In genomic region chr17:61862975-61863800, GRCh38 we compare ENCODE assay signal across 8 cellular contexts. TPM values are rescaled to one million over a fixed set of nuclear protein-coding genes. Genes with fewer than 3 reads are reported as not detected.
DNase-seq lines count a peak whose midpoint lies in the region; ATAC-seq, FAIRE-seq and TF ChIP-seq lines count a peak whose summit lies in the region.

Gene BRIP1 (minus strand): TSS chr17:61863528. CDS start chr17:61861539, 1,989 bp downstream.

- H3K36me3 ChIP-seq in WERI-Rb-1 (peaks cover 53% of the 10 kb centered on the region), bronchial epithelial cell (ENCODE audit: control insufficient read depth, insufficient read depth, low read length) (peaks cover 1% of the 10 kb centered on the region), spleen (peaks cover 0 to 23% (median 6%) of the 10 kb centered on the region in 6 donors)

- intact Hi-C loops in spleen (cut with DNase I; ENCODE audit: low total_unique reads), result no loop called here

- in situ Hi-C loops in GM18951 (cut with MboI; ENCODE audit: low sequenced_read_pairs, unreplicated experiment), result no loop called here

- no peak for FAIRE-seq in bronchial epithelial cell (lab: Jason Lieb, UNC)

- DNase-seq in AG08395 (ENCODE audit: low spot score), result peak; percentile 96
- DNase-seq in NCI-H2227 treated with DMSO at 0.1 percent for 48 hours (lab: John Stamatoyannopoulos, UW), result peak; percentile 93
- peak; percentile 99 for DNase-seq in WERI-Rb-1
- DNase-seq in bronchial epithelial cell (ENCODE audit: low read depth), result peak; percentile 90
- DNase-seq in inferior parietal cortex (ENCODE audit: extremely low spot score), result peak; percentile 87
- DNase-seq in spleen, result peak; percentile 95

- H3K27ac ChIP-seq in WERI-Rb-1 (peak within 1 kb of the TSS; percentile 99), spleen (peak within 1 kb of the TSS; percentile 67 to 84 (median 77))

- H3K4me3 ChIP-seq in WERI-Rb-1 (ENCODE audit: low read depth, low read length) (peak within 1 kb of the TSS; percentile 100), bronchial epithelial cell (ENCODE audit: low read depth, low read length) (peak within 1 kb of the TSS; percentile 84), spleen (peak within 1 kb of the TSS; percentile 58 to 91 (median 66))

- H3K27me3 ChIP-seq in WERI-Rb-1 (ENCODE audit: insufficient read depth, low read depth, severe bottlenecking), result no peaks in the 10 kb centered on the region
- H3K27me3 ChIP-seq in bronchial epithelial cell (ENCODE audit: control insufficient read depth, insufficient read depth, low read length), result no peaks in the 10 kb centered on the region
- H3K27me3 ChIP-seq in spleen (replicated peaks in 1 of 7), result no peaks in the 10 kb centered on the region

- no peaks in the 10 kb centered on the region for H3K9me3 ChIP-seq in WERI-Rb-1 (ENCODE audit: severe bottlenecking)
- H3K9me3 ChIP-seq in spleen, result no peaks in the 10 kb centered on the region

- peak; percentile 92 for ATAC-seq in HG03175 (IDR thresholded peaks at IDR 0.05; ENCODE audit: unreplicated experiment)

- peaks cover 5 to 27% (median 16%) of the 10 kb centered on the region in 6 donors for H3K4me1 ChIP-seq in spleen

- TF ChIP-seq POLR2A in GM18951 (IDR thresholded peaks at IDR 0.05; ENCODE audit: extremely low read depth, insufficient read depth, insufficient read length) (peak; percentile 73), spleen (IDR thresholded peaks at IDR 0.05) (no peak)

- 0 to 1% (median 0%) methylated on average over 43 of the region's 43 CpGs for WGBS in spleen, 5 donors

- TF ChIP-seq CTCF in WERI-Rb-1 (IDR thresholded peaks at IDR 0.05; ENCODE audit: low read depth, low read length) (no peak), bronchial epithelial cell (IDR thresholded peaks at IDR 0.05; ENCODE audit: insufficient read depth, low read length, severe bottlenecking) (no peak), spleen (IDR thresholded peaks at IDR 0.05 in 8 of 11, conservative IDR thresholded peaks at IDR 0.05 in 3 of 11) (no peak)

RNA-seq across cellular contexts. Expression of gene BRIP1, which starts in this region (rescaled TPM):
- total RNA-seq in bronchial epithelial cell (1.1 and 2.3 TPM in 2 replicates), spleen (1 to 10 TPM in 6 of 7 donors, under 1 TPM in 1; 0.79 to 3.7 (median 1.7) TPM)
- under 1 TPM; 0.41 to 0.86 (median 0.45) TPM for polyA plus RNA-seq in spleen

Comparison
In these comparisons a context has a peak if more than half of its experiments do, and no peak if none do; other contexts are left out.
1. Peak in every context shown above with its lines: DNase-seq, ATAC-seq, H3K4me3 ChIP-seq and H3K27ac ChIP-seq.